9 cellular contexts compared by ENCODE assay signal in genomic region chr3:86793786-86794185, GRCh38.
DNase-seq lines count a peak whose midpoint lies in the region; ATAC-seq and TF ChIP-seq lines count a peak whose summit lies in the region.
"Had no signal": no experiment of that assay in that cellular context is flagged by ENCODE, and none has a peak within 500 bp of the region (broad histone marks: within the 10 kb centered on the region; RNA-seq: fewer than 3 reads in every experiment).

No MANE protein-coding gene starts in this region.

- DNase-seq in Daoy (ENCODE audit: low read depth) (peak; percentile 65), SK-MEL-5 (ENCODE audit: low read depth, low spot score) (peak; percentile 94), prostate gland (ENCODE audit: low spot score) (no peak), GDM1 (lab: John Stamatoyannopoulos, UW) (no peak), CD1c-positive myeloid dendritic cell (ENCODE audit: extremely low spot score) (no peak)
- DNase-seq in CD4-positive, alpha-beta memory T cell: no peak
- DNase-seq in activated naive CD4-positive, alpha-beta T cell treated with anti-CD3 and anti-CD28 coated beads, Interleukin-2, amount 50 U/mL, for 16 hours: no peak
- DNase-seq: activated B cell treated with CpG ODN at 0.5 μM for 24 hours had no signal

- H3K36me3 ChIP-seq in gastroesophageal sphincter: no peaks in the 10 kb centered on the region
- no peaks in the 10 kb centered on the region for H3K36me3 ChIP-seq in prostate gland
- no peaks in the 10 kb centered on the region for H3K36me3 ChIP-seq in CD4-positive, alpha-beta memory T cell (ENCODE audit: insufficient read depth, low read length)

- H3K27me3 ChIP-seq in gastroesophageal sphincter (no peaks in the 10 kb centered on the region), prostate gland (replicated peaks; ENCODE audit: insufficient read depth) (no peaks in the 10 kb centered on the region)
- H3K27me3 ChIP-seq in CD4-positive, alpha-beta memory T cell (ENCODE audit: insufficient read depth, low read length): no peaks in the 10 kb centered on the region

- WGBS in gastroesophageal sphincter (ENCODE audit: low coverage in 1 of 2), 2 donors: 10 to 15% methylated on average over 1 of the region's 1 CpG
- WGBS in prostate gland: 21% methylated on average over 1 of the region's 1 CpG

- no peaks in the 10 kb centered on the region for H3K4me1 Mint-ChIP-seq in CD4-positive, alpha-beta memory T cell
- H3K4me1 Mint-ChIP-seq: activated B cell treated with CpG ODN at 0.5 μM for 24 hours had no signal

- no peak overlapping the region for H3K4me3 Mint-ChIP-seq in CD4-positive, alpha-beta memory T cell
- H3K4me3 Mint-ChIP-seq: activated B cell treated with CpG ODN at 0.5 μM for 24 hours had no signal

- H3K27me3 Mint-ChIP-seq in CD4-positive, alpha-beta memory T cell: no peaks in the 10 kb centered on the region
- H3K27me3 Mint-ChIP-seq: activated B cell treated with CpG ODN at 0.5 μM for 24 hours had no signal

- H3K9me3 ChIP-seq in gastroesophageal sphincter: no peaks in the 10 kb centered on the region
- no peaks in the 10 kb centered on the region for H3K9me3 ChIP-seq in prostate gland
- no peaks in the 10 kb centered on the region for H3K9me3 ChIP-seq in CD4-positive, alpha-beta memory T cell (ENCODE audit: control insufficient read depth in 1 of 2, low read length in 2 of 2)

- H3K27ac Mint-ChIP-seq in CD4-positive, alpha-beta memory T cell: no peak overlapping the region
- H3K27ac Mint-ChIP-seq: activated B cell treated with CpG ODN at 0.5 μM for 24 hours had no signal

- H3K27ac ChIP-seq in gastroesophageal sphincter: peak overlapping the region; percentile 62 to 80 (median 76)
- peak overlapping the region; percentile 60 to 63 for H3K27ac ChIP-seq in prostate gland
- no peak overlapping the region for H3K27ac ChIP-seq in CD4-positive, alpha-beta memory T cell (ENCODE audit: low read depth, low read length)

- TF ChIP-seq POLR2A in gastroesophageal sphincter (IDR thresholded peaks at IDR 0.05): no peak
- TF ChIP-seq POLR2A in prostate gland (IDR thresholded peaks at IDR 0.05): no peak

- peaks cover 0 to 7% (median 0%) of the 10 kb centered on the region in 8 donors for H3K9me3 Mint-ChIP-seq in CD4-positive, alpha-beta memory T cell

- intact Hi-C loops in prostate gland (cut with DNase I): no loop called here
- intact Hi-C loops in CD4-positive, alpha-beta memory T cell (cut with micrococcal nuclease): no loop called here

- TF ChIP-seq CTCF in gastroesophageal sphincter (IDR thresholded peaks at IDR 0.05) (no peak), prostate gland (IDR thresholded peaks at IDR 0.05) (no peak)

- H3K4me1 ChIP-seq in gastroesophageal sphincter (peaks cover 3 to 18% (median 5%) of the 10 kb centered on the region in 3 donors), prostate gland (replicated peaks) (no peaks in the 10 kb centered on the region)
- H3K4me1 ChIP-seq in CD4-positive, alpha-beta memory T cell (ENCODE audit: insufficient read depth, low read length): no peaks in the 10 kb centered on the region

- ATAC-seq in gastroesophageal sphincter: peak; percentile 90

- in situ Hi-C loops in SK-MEL-5 (cut with HindIII; ENCODE audit: low pct_unique_long_range_greater_than_20kb, low sequenced_read_pairs): no loop called here

- no peaks in the 10 kb centered on the region for H3K36me3 Mint-ChIP-seq in CD4-positive, alpha-beta memory T cell

- CTCF ChIA-PET in CD4-positive, alpha-beta memory T cell (lab: Charles Lee; ENCODE audit: partially characterized antibody): no interaction called here

- no peak for TF ChIP-seq EP300 in gastroesophageal sphincter (IDR thresholded peaks at IDR 0.05)

- POLR2A ChIA-PET in CD4-positive, alpha-beta memory T cell (lab: Charles Lee; ENCODE audit: partially characterized antibody): no interaction called here

- H3K4me3 ChIP-seq in gastroesophageal sphincter (no peak overlapping the region), prostate gland (no peak overlapping the region)
- H3K4me3 ChIP-seq in CD4-positive, alpha-beta memory T cell (ENCODE audit: low read length in 2 of 2): no peak overlapping the region

Comparison
In these comparisons a context has a peak if more than half of its experiments do, and no peak if none do; other contexts are left out.
1. DNase-seq: peak in Daoy (single experiment) and SK-MEL-5 (single experiment); none in prostate gland (single experiment), GDM1 (single experiment), CD4-positive, alpha-beta memory T cell (0 of 5), activated naive CD4-positive, alpha-beta T cell treated with anti-CD3 and anti-CD28 coated beads, Interleukin-2, amount 50 U/mL, for 16 hours (single experiment) and CD1c-positive myeloid dendritic cell (single experiment).